1 cellular context compared by ENCODE assay signal in genomic region chr6:137914530-137915193, GRCh38.
TF ChIP-seq lines count a peak whose summit lies in the region.

No MANE protein-coding gene starts in this region.

TF ChIP-seq in K562, 482 proteins besides CTCF, POLR2A, EP300 and RAD21 (continued from another document):
- TF ChIP-seq, protein P1, sequence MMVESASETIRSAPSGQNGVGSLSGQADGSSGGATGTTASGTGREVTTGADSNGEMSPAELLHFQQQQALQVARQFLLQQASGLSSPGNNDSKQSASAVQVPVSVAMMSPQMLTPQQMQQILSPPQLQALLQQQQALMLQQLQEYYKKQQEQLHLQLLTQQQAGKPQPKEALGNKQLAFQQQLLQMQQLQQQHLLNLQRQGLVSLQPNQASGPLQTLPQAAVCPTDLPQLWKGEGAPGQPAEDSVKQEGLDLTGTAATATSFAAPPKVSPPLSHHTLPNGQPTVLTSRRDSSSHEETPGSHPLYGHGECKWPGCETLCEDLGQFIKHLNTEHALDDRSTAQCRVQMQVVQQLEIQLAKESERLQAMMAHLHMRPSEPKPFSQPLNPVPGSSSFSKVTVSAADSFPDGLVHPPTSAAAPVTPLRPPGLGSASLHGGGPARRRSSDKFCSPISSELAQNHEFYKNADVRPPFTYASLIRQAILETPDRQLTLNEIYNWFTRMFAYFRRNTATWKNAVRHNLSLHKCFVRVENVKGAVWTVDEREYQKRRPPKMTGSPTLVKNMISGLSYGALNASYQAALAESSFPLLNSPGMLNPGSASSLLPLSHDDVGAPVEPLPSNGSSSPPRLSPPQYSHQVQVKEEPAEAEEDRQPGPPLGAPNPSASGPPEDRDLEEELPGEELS (CRISPR knock-in tag; IDR thresholded peaks at IDR 0.05; ENCODE audit: borderline replicate concordance) = no peak
- TF ChIP-seq, protein P2, sequence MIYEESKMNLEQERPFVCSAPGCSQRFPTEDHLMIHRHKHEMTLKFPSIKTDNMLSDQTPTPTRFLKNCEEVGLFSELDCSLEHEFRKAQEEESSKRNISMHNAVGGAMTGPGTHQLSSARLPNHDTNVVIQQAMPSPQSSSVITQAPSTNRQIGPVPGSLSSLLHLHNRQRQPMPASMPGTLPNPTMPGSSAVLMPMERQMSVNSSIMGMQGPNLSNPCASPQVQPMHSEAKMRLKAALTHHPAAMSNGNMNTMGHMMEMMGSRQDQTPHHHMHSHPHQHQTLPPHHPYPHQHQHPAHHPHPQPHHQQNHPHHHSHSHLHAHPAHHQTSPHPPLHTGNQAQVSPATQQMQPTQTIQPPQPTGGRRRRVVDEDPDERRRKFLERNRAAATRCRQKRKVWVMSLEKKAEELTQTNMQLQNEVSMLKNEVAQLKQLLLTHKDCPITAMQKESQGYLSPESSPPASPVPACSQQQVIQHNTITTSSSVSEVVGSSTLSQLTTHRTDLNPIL (CRISPR knock-in tag; IDR thresholded peaks at IDR 0.05) = no peak
- TF ChIP-seq POLR3A (IDR thresholded peaks at IDR 0.05; ENCODE audit: borderline replicate concordance, extremely low read depth, insufficient read depth, insufficient read length) (no peak), FOXJ2 (tag; IDR thresholded peaks at IDR 0.05) (peak; percentile 67; the same call in 1 of the 2 replicates), ESRRB (CRISPR knock-in tag; IDR thresholded peaks at IDR 0.05; ENCODE audit: borderline replicate concordance) (no peak), COPS2 (conservative IDR thresholded peaks at IDR 0.05) (no peak), RBFOX2 (IDR thresholded peaks at IDR 0.05; ENCODE audit: low read depth, low read length) (peak; percentile 55), NONO (IDR thresholded peaks at IDR 0.05; ENCODE audit: low read depth in 2 of 2, low read length in 1 of 2) (no peak), GABPA (tag; conservative IDR thresholded peaks at IDR 0.05; ENCODE audit: low read depth) (peak; percentile 62), ZSCAN29 (IDR thresholded peaks at IDR 0.05) (no peak), RBBP5 (IDR thresholded peaks at IDR 0.05; ENCODE audit: borderline replicate concordance, insufficient read depth, low read length, poor library complexity, severe bottlenecking) (no peak), ZNF282 (CRISPR knock-in tag; IDR thresholded peaks at IDR 0.05) (no peak), NR4A1 (CRISPR knock-in tag; IDR thresholded peaks at IDR 0.05) (no peak), NR4A1 (tag; IDR thresholded peaks at IDR 0.05) (no peak), MYC (IDR thresholded peaks at IDR 0.05; ENCODE audit: low read depth, low read length) (no peak), MYC (CRISPR knock-in tag; IDR thresholded peaks at IDR 0.05; ENCODE audit: borderline replicate concordance, low read depth) (no peak), MED1 (CRISPR knock-in tag; IDR thresholded peaks at IDR 0.05; ENCODE audit: borderline replicate concordance) (no peak), KLF16 (IDR thresholded peaks at IDR 0.05) (no peak; the same call in 1 of the 2 replicates), SP2 (IDR thresholded peaks at IDR 0.05; ENCODE audit: extremely low read depth, low read depth, low read length, poor library complexity, severe bottlenecking) (no peak), ZNF197 (CRISPR knock-in tag; IDR thresholded peaks at IDR 0.05; ENCODE audit: low read depth) (0 out of 2 replicates have a peak, but pooled peaks have one; percentile 15), CHD2 (IDR thresholded peaks at IDR 0.05; ENCODE audit: low read depth, low read length) (no peak), UBTF (IDR thresholded peaks at IDR 0.05; ENCODE audit: borderline replicate concordance in 1 of 2, low read depth in 2 of 2, low read length in 2 of 2) (no peak), HDGF (IDR thresholded peaks at IDR 0.05) (no peak), ZNF232 (CRISPR knock-in tag; IDR thresholded peaks at IDR 0.05) (no peak), ZNF277 (CRISPR knock-in tag; IDR thresholded peaks at IDR 0.05; ENCODE audit: borderline replicate concordance) (no peak), PRPF4 (IDR thresholded peaks at IDR 0.05; ENCODE audit: insufficient read depth, low read depth, low read length, poor library complexity, severe bottlenecking) (no peak), TAF1 (IDR thresholded peaks at IDR 0.05; ENCODE audit: control insufficient read depth, extremely low read depth, insufficient read depth, low read length, severe bottlenecking) (no peak), XRCC3 (IDR thresholded peaks at IDR 0.05) (no peak), TARDBP (IDR thresholded peaks at IDR 0.05) (no peak), CHCHD3 (CRISPR knock-in tag; IDR thresholded peaks at IDR 0.05) (no peak), TRIM28 (IDR thresholded peaks at IDR 0.05) (no peak), MIER1 (IDR thresholded peaks at IDR 0.05; ENCODE audit: low read depth) (no peak), BCL6 (CRISPR knock-in tag; IDR thresholded peaks at IDR 0.05) (no peak; the same call in 1 of the 2 replicates)
- TF ChIP-seq, protein P3, sequence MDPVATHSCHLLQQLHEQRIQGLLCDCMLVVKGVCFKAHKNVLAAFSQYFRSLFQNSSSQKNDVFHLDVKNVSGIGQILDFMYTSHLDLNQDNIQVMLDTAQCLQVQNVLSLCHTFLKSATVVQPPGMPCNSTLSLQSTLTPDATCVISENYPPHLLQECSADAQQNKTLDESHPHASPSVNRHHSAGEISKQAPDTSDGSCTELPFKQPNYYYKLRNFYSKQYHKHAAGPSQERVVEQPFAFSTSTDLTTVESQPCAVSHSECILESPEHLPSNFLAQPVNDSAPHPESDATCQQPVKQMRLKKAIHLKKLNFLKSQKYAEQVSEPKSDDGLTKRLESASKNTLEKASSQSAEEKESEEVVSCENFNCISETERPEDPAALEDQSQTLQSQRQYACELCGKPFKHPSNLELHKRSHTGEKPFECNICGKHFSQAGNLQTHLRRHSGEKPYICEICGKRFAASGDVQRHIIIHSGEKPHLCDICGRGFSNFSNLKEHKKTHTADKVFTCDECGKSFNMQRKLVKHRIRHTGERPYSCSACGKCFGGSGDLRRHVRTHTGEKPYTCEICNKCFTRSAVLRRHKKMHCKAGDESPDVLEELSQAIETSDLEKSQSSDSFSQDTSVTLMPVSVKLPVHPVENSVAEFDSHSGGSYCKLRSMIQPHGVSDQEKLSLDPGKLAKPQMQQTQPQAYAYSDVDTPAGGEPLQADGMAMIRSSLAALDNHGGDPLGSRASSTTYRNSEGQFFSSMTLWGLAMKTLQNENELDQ (CRISPR knock-in tag; IDR thresholded peaks at IDR 0.05; ENCODE audit: borderline replicate concordance) = no peak
- TF ChIP-seq, protein P4, sequence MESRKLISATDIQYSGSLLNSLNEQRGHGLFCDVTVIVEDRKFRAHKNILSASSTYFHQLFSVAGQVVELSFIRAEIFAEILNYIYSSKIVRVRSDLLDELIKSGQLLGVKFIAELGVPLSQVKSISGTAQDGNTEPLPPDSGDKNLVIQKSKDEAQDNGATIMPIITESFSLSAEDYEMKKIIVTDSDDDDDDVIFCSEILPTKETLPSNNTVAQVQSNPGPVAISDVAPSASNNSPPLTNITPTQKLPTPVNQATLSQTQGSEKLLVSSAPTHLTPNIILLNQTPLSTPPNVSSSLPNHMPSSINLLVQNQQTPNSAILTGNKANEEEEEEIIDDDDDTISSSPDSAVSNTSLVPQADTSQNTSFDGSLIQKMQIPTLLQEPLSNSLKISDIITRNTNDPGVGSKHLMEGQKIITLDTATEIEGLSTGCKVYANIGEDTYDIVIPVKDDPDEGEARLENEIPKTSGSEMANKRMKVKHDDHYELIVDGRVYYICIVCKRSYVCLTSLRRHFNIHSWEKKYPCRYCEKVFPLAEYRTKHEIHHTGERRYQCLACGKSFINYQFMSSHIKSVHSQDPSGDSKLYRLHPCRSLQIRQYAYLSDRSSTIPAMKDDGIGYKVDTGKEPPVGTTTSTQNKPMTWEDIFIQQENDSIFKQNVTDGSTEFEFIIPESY (CRISPR knock-in tag; IDR thresholded peaks at IDR 0.05) = no peak
- TF ChIP-seq, protein P5, sequence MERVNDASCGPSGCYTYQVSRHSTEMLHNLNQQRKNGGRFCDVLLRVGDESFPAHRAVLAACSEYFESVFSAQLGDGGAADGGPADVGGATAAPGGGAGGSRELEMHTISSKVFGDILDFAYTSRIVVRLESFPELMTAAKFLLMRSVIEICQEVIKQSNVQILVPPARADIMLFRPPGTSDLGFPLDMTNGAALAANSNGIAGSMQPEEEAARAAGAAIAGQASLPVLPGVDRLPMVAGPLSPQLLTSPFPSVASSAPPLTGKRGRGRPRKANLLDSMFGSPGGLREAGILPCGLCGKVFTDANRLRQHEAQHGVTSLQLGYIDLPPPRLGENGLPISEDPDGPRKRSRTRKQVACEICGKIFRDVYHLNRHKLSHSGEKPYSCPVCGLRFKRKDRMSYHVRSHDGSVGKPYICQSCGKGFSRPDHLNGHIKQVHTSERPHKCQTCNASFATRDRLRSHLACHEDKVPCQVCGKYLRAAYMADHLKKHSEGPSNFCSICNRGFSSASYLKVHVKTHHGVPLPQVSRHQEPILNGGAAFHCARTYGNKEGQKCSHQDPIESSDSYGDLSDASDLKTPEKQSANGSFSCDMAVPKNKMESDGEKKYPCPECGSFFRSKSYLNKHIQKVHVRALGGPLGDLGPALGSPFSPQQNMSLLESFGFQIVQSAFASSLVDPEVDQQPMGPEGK (CRISPR knock-in tag; IDR thresholded peaks at IDR 0.05; ENCODE audit: borderline replicate concordance) = no peak
- TF ChIP-seq, protein P6, sequence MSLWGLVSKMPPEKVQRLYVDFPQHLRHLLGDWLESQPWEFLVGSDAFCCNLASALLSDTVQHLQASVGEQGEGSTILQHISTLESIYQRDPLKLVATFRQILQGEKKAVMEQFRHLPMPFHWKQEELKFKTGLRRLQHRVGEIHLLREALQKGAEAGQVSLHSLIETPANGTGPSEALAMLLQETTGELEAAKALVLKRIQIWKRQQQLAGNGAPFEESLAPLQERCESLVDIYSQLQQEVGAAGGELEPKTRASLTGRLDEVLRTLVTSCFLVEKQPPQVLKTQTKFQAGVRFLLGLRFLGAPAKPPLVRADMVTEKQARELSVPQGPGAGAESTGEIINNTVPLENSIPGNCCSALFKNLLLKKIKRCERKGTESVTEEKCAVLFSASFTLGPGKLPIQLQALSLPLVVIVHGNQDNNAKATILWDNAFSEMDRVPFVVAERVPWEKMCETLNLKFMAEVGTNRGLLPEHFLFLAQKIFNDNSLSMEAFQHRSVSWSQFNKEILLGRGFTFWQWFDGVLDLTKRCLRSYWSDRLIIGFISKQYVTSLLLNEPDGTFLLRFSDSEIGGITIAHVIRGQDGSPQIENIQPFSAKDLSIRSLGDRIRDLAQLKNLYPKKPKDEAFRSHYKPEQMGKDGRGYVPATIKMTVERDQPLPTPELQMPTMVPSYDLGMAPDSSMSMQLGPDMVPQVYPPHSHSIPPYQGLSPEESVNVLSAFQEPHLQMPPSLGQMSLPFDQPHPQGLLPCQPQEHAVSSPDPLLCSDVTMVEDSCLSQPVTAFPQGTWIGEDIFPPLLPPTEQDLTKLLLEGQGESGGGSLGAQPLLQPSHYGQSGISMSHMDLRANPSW (CRISPR knock-in tag; IDR thresholded peaks at IDR 0.05) = no peak
- TF ChIP-seq, protein P7, sequence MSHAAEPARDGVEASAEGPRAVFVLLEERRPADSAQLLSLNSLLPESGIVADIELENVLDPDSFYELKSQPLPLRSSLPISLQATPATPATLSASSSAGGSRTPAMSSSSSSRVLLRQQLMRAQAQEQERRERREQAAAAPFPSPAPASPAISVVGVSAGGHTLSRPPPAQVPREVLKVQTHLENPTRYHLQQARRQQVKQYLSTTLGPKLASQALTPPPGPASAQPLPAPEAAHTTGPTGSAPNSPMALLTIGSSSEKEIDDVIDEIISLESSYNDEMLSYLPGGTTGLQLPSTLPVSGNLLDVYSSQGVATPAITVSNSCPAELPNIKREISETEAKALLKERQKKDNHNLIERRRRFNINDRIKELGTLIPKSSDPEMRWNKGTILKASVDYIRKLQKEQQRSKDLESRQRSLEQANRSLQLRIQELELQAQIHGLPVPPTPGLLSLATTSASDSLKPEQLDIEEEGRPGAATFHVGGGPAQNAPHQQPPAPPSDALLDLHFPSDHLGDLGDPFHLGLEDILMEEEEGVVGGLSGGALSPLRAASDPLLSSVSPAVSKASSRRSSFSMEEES (CRISPR knock-in tag; IDR thresholded peaks at IDR 0.05) = no peak
